In genomic region chr2:21643180-21643579, GRCh38 we compare ENCODE assay signal across 20 cellular contexts.
DNase-seq lines count a peak whose midpoint lies in the region; FAIRE-seq and TF ChIP-seq lines count a peak whose summit lies in the region.
"Had no signal": no experiment of that assay in that cellular context is flagged by ENCODE, and none has a peak within 500 bp of the region (broad histone marks: within the 10 kb centered on the region; RNA-seq: fewer than 3 reads in every experiment).

No MANE protein-coding gene starts in this region.

- no peak overlapping the region; the same call in 1 of the 2 replicates for H3K4me3 ChIP-seq in HUES64 (ENCODE audit: low read length)
- H3K4me3 ChIP-seq in astrocyte (ENCODE audit: insufficient read depth, low read depth, low read length) = no peak overlapping the region
- no peak overlapping the region for H3K4me3 ChIP-seq in kidney epithelial cell (ENCODE audit: low read depth, low read length)
- H3K4me3 ChIP-seq in uterus = no peak overlapping the region
- H3K4me3 ChIP-seq: tibial nerve had no signal

- H3K79me2 ChIP-seq in astrocyte (ENCODE audit: insufficient read depth, low read length) = no peaks in the 10 kb centered on the region

- H4K20me1 ChIP-seq in astrocyte (ENCODE audit: insufficient read depth, low read length) = no peaks in the 10 kb centered on the region

- H3K9ac ChIP-seq in HUES64 (ENCODE audit: low read depth, low read length) (no peak overlapping the region), astrocyte (ENCODE audit: low read length) (no peak overlapping the region)

- no peak for TF ChIP-seq POLR2A in uterus (IDR thresholded peaks at IDR 0.05)

- no peak overlapping the region for H2AFZ ChIP-seq in astrocyte (ENCODE audit: low read depth, low read length)

- FAIRE-seq in astrocyte (lab: Jason Lieb, UNC) = no peak

- 53% methylated on average over 1 of the region's 1 CpG for WGBS in HUES64

- TF ChIP-seq CTCF in astrocyte (IDR thresholded peaks at IDR 0.05; ENCODE audit: insufficient read depth, low read depth, low read length) = no peak
- no peak for TF ChIP-seq CTCF in kidney epithelial cell (IDR thresholded peaks at IDR 0.05; ENCODE audit: insufficient read depth, low read length, poor library complexity, severe bottlenecking)
- TF ChIP-seq CTCF in uterus (IDR thresholded peaks at IDR 0.05) = no peak

- DNase-seq in astrocyte (ENCODE audit: low read depth) (peak; percentile 2), kidney epithelial cell (ENCODE audit: low read depth) (peak; percentile 2), SK-N-DZ (ENCODE audit: low spot score) (no peak), uterus (no peak), medulla oblongata (ENCODE audit: extremely low spot score) (no peak), SW 1271 (lab: John Stamatoyannopoulos, UW) (no peak)
- DNase-seq: cerebellar nuclear complex; effector CD4-positive, alpha-beta T cell; GOT3; MV-4-11; NCI-H187 treated with DMSO at 0.1 percent for 48 hours; posterior cingulate gyrus; stimulated activated CD4-positive, alpha-beta T cell treated with anti-CD3 and anti-CD28 coated beads, Interleukin-2, amount 100 ng/mL, for 24 hours; T-cell had no signal

- peaks cover 17% of the 10 kb centered on the region for H3K4me1 Mint-ChIP-seq in astrocyte (ENCODE audit: low read depth, unreplicated experiment)
- H3K4me1 Mint-ChIP-seq: memory B cell, T-cell had no signal

- peak overlapping the region; percentile 42 for H3K27ac ChIP-seq in HUES64 (ENCODE audit: low read depth, low read length)
- H3K27ac ChIP-seq in astrocyte (ENCODE audit: low read depth, low read length) = peak overlapping the region; percentile 34
- H3K27ac ChIP-seq in uterus = no peak overlapping the region
- H3K27ac ChIP-seq: RWPE1, tibial nerve had no signal

- H3K36me3 Mint-ChIP-seq in astrocyte (ENCODE audit: low read depth, unreplicated experiment) = no peaks in the 10 kb centered on the region
- H3K36me3 Mint-ChIP-seq: memory B cell; natural killer cell treated with Interleukin-12 subunit alpha and Interleukin-12 subunit beta and Interleukin-15 and Interleukin-18, amount 100 ng/mL, for 72 hours; T-cell had no signal

- H3K4me1 ChIP-seq in HUES64 (ENCODE audit: insufficient read depth, low read length) (peaks cover 25% of the 10 kb centered on the region), astrocyte (ENCODE audit: insufficient read depth, low read length) (no peaks in the 10 kb centered on the region), uterus (no peaks in the 10 kb centered on the region)

- no peak overlapping the region for H3K27ac Mint-ChIP-seq in astrocyte (ENCODE audit: unreplicated experiment)
- H3K27ac Mint-ChIP-seq: memory B cell; natural killer cell treated with Interleukin-12 subunit alpha and Interleukin-12 subunit beta and Interleukin-15 and Interleukin-18, amount 100 ng/mL, for 72 hours; stimulated activated naive CD8-positive, alpha-beta T cell treated with anti-CD3 and anti-CD28 coated beads, Interleukin-15, Interleukin-2, amounts not matched to agents 100 ng/mL and 50 ng/mL, for 24 hours; T-cell had no signal

- H3K27me3 Mint-ChIP-seq in astrocyte (ENCODE audit: low read depth, unreplicated experiment) = no peaks in the 10 kb centered on the region
- H3K27me3 Mint-ChIP-seq: memory B cell; natural killer cell treated with Interleukin-12 subunit alpha and Interleukin-12 subunit beta and Interleukin-15 and Interleukin-18, amount 100 ng/mL, for 72 hours; stimulated activated naive CD8-positive, alpha-beta T cell treated with anti-CD3 and anti-CD28 coated beads, Interleukin-15, Interleukin-2, amounts not matched to agents 100 ng/mL and 50 ng/mL, for 24 hours; T-cell had no signal

- intact Hi-C loops in uterus (cut with DNase I; ENCODE audit: low total_unique reads) = no loop called here

- H3K27me3 ChIP-seq in HUES64 (ENCODE audit: insufficient read depth, low read length) (no peaks in the 10 kb centered on the region), astrocyte (ENCODE audit: insufficient read depth, low read length) (no peaks in the 10 kb centered on the region), kidney epithelial cell (ENCODE audit: control insufficient read depth, insufficient read depth, low read length) (no peaks in the 10 kb centered on the region), uterus (no peaks in the 10 kb centered on the region)
- H3K27me3 ChIP-seq: tibial nerve had no signal

- no peaks in the 10 kb centered on the region for H3K9me3 ChIP-seq in HUES64 (ENCODE audit: insufficient read depth, low read depth, low read length)
- H3K9me3 ChIP-seq in astrocyte (ENCODE audit: insufficient read depth, low read depth, low read length) = peaks cover 3% of the 10 kb centered on the region
- no peaks in the 10 kb centered on the region for H3K9me3 ChIP-seq in uterus
- H3K9me3 ChIP-seq: tibial nerve had no signal

- H3K36me3 ChIP-seq in HUES64 (ENCODE audit: insufficient read depth, low read length) (no peaks in the 10 kb centered on the region), astrocyte (ENCODE audit: insufficient read depth, low read length) (no peaks in the 10 kb centered on the region), kidney epithelial cell (ENCODE audit: control insufficient read depth, insufficient read depth, low read length) (no peaks in the 10 kb centered on the region), uterus (no peaks in the 10 kb centered on the region)
- H3K36me3 ChIP-seq: tibial nerve had no signal

- H3K4me2 ChIP-seq in astrocyte (ENCODE audit: low read length) = no peak overlapping the region

- no peak overlapping the region for H3K4me3 Mint-ChIP-seq in astrocyte (ENCODE audit: unreplicated experiment)
- H3K4me3 Mint-ChIP-seq: memory B cell; natural killer cell treated with Interleukin-12 subunit alpha and Interleukin-12 subunit beta and Interleukin-15 and Interleukin-18, amount 100 ng/mL, for 72 hours; stimulated activated naive CD8-positive, alpha-beta T cell treated with anti-CD3 and anti-CD28 coated beads, Interleukin-15, Interleukin-2, amounts not matched to agents 100 ng/mL and 50 ng/mL, for 24 hours; T-cell had no signal

- no peaks in the 10 kb centered on the region for H3K9me3 Mint-ChIP-seq in astrocyte (ENCODE audit: unreplicated experiment)

Comparison
In these comparisons a context has a peak if more than half of its experiments do, and no peak if none do; other contexts are left out.
1. H3K27ac ChIP-seq: peak in HUES64 (single experiment) and astrocyte (single experiment); none in uterus (0 of 2).
2. DNase-seq: peak in astrocyte (single experiment) and kidney epithelial cell (single experiment); none in SK-N-DZ (single experiment), uterus (0 of 2), medulla oblongata (single experiment) and SW 1271 (0 of 2).